Comparison of ENCODE assay signal across 8 cellular contexts in genomic region chr19:10404888-10405808, GRCh38. TPM values are rescaled to one million over a fixed set of nuclear protein-coding genes. Genes with fewer than 3 reads are reported as not detected.
DNase-seq lines count a peak whose midpoint lies in the region; ATAC-seq lines count a peak whose summit lies in the region.

No MANE protein-coding gene starts in this region.

- DNase-seq in activated CD4-positive, alpha-beta T cell treated with anti-CD3 and anti-CD28 coated beads for 36 hours, result peak; percentile 81
- DNase-seq in activated CD4-positive, alpha-beta T cell treated with anti-CD3 and anti-CD28 coated beads for 1 hour, result no peak
- DNase-seq in activated T-helper 1 cell treated with anti-CD3 and anti-CD28 coated beads, Interleukin-12 subunit alpha, Interleukin-12 subunit beta, Interleukin-2, Interleukin-4 antibody, amounts not matched to agents 30 ng/mL and 10 ng/mL and 1 ng/mL, durations not matched to agents 14 hours and 24 hours and 36 hours (ENCODE audit: low spot score), result peak; percentile 47
- DNase-seq in iPS DF 6.9 (ENCODE audit: low read depth, low spot score), result no peak
- no peak for DNase-seq in NCI-H2227 (lab: John Stamatoyannopoulos, UW; ENCODE audit: unreplicated experiment)
- DNase-seq in HK-2 (ENCODE audit: unreplicated experiment), result no peak

- no peaks in the 10 kb centered on the region for H3K9me3 Mint-ChIP-seq in activated CD4-positive, alpha-beta T cell treated with anti-CD3 and anti-CD28 coated beads for 36 hours (ENCODE audit: low read depth)
- no peaks in the 10 kb centered on the region for H3K9me3 Mint-ChIP-seq in activated T-helper 1 cell treated with anti-CD3 and anti-CD28 coated beads, Interleukin-12 subunit alpha, Interleukin-12 subunit beta, Interleukin-2, Interleukin-4 antibody, amounts not matched to agents 30 ng/mL and 10 ng/mL and 1 ng/mL, durations not matched to agents 14 hours and 24 hours and 36 hours

- peaks cover 17% of the 10 kb centered on the region for H3K36me3 Mint-ChIP-seq in activated CD4-positive, alpha-beta T cell treated with anti-CD3 and anti-CD28 coated beads for 36 hours (ENCODE audit: low read depth)
- peaks cover 20% of the 10 kb centered on the region for H3K36me3 Mint-ChIP-seq in activated T-helper 1 cell treated with anti-CD3 and anti-CD28 coated beads, Interleukin-12 subunit alpha, Interleukin-12 subunit beta, Interleukin-2, Interleukin-4 antibody, amounts not matched to agents 30 ng/mL and 10 ng/mL and 1 ng/mL, durations not matched to agents 14 hours and 24 hours and 36 hours (ENCODE audit: low read depth)

- H3K27me3 ChIP-seq in iPS DF 6.9 (ENCODE audit: control insufficient read depth, insufficient read depth, low read length), result 0 out of 2 replicates have a peak, but pooled peaks cover 1% of the 10 kb centered on the region
- no peaks in the 10 kb centered on the region for H3K27me3 ChIP-seq in thymus (ENCODE audit: control insufficient read depth, insufficient read depth)

- H3K27ac Mint-ChIP-seq in activated CD4-positive, alpha-beta T cell treated with anti-CD3 and anti-CD28 coated beads for 36 hours, result peak overlapping the region; percentile 87
- H3K27ac Mint-ChIP-seq in activated T-helper 1 cell treated with anti-CD3 and anti-CD28 coated beads, Interleukin-12 subunit alpha, Interleukin-12 subunit beta, Interleukin-2, Interleukin-4 antibody, amounts not matched to agents 30 ng/mL and 10 ng/mL and 1 ng/mL, durations not matched to agents 14 hours and 24 hours and 36 hours, result peak overlapping the region; percentile 96

- no peaks in the 10 kb centered on the region for H3K27me3 Mint-ChIP-seq in activated CD4-positive, alpha-beta T cell treated with anti-CD3 and anti-CD28 coated beads for 36 hours
- no peaks in the 10 kb centered on the region for H3K27me3 Mint-ChIP-seq in activated T-helper 1 cell treated with anti-CD3 and anti-CD28 coated beads, Interleukin-12 subunit alpha, Interleukin-12 subunit beta, Interleukin-2, Interleukin-4 antibody, amounts not matched to agents 30 ng/mL and 10 ng/mL and 1 ng/mL, durations not matched to agents 14 hours and 24 hours and 36 hours (ENCODE audit: insufficient read depth)

- H3K4me3 ChIP-seq in iPS DF 6.9 (ENCODE audit: low read length) (peak overlapping the region; percentile 98; the same call in 1 of the 2 replicates), thymus (ENCODE audit: low read length) (peak overlapping the region; percentile 84)

- H3K27ac ChIP-seq in iPS DF 6.9 (ENCODE audit: low read length) (no peak overlapping the region), thymus (ENCODE audit: low read depth) (no peak overlapping the region)

- no peaks in the 10 kb centered on the region for H3K36me3 ChIP-seq in iPS DF 6.9 (ENCODE audit: control insufficient read depth, insufficient read depth, low read length)
- H3K36me3 ChIP-seq in thymus (ENCODE audit: control insufficient read depth, insufficient read depth), result no peaks in the 10 kb centered on the region

- no CpG with 5 or more reads among the region's 43 CpGs for WGBS in iPS DF 6.9 (ENCODE audit: insufficient coverage, insufficient read length)
- 6% methylated on average over 43 of the region's 43 CpGs for WGBS in thymus

- intact Hi-C loops in activated CD4-positive, alpha-beta T cell treated with anti-CD3 and anti-CD28 coated beads for 36 hours (cut with DNase I, micrococcal nuclease), result loop anchor here (1.0 to 10.0 kb wide), 4 partner anchors 19 to 690 kb away; partner anchors contain the start of gene ILF3 (in 1 of the 2)
- intact Hi-C loops in activated T-helper 1 cell treated with anti-CD3 and anti-CD28 coated beads, Interleukin-12 subunit alpha, Interleukin-12 subunit beta, Interleukin-2, Interleukin-4 antibody, amounts not matched to agents 30 ng/mL and 10 ng/mL and 1 ng/mL, durations not matched to agents 14 hours and 24 hours and 36 hours (cut with micrococcal nuclease), result loop anchor here (1.0 to 10.0 kb wide), 7 partner anchors 7 to 690 kb away; partner anchors contain the start of genes ILF3 and KRI1

- H3K9me3 ChIP-seq in iPS DF 6.9 (ENCODE audit: control insufficient read depth, insufficient read depth, low read length), result no peaks in the 10 kb centered on the region
- H3K9me3 ChIP-seq in thymus (ENCODE audit: control insufficient read depth), result no peaks in the 10 kb centered on the region

- H3K4me1 ChIP-seq in iPS DF 6.9 (ENCODE audit: control insufficient read depth, insufficient read depth, low read length) (peaks cover 1% of the 10 kb centered on the region; the same call in 1 of the 2 replicates), thymus (ENCODE audit: control insufficient read depth, insufficient read depth, low read length) (peaks cover 29% of the 10 kb centered on the region)

- peaks cover 74% of the 10 kb centered on the region for H3K4me1 Mint-ChIP-seq in activated CD4-positive, alpha-beta T cell treated with anti-CD3 and anti-CD28 coated beads for 36 hours
- H3K4me1 Mint-ChIP-seq in activated T-helper 1 cell treated with anti-CD3 and anti-CD28 coated beads, Interleukin-12 subunit alpha, Interleukin-12 subunit beta, Interleukin-2, Interleukin-4 antibody, amounts not matched to agents 30 ng/mL and 10 ng/mL and 1 ng/mL, durations not matched to agents 14 hours and 24 hours and 36 hours (ENCODE audit: low read depth), result peaks cover 69% of the 10 kb centered on the region

- POLR2A ChIA-PET in activated CD4-positive, alpha-beta T cell treated with anti-CD3 and anti-CD28 coated beads for 36 hours (lab: Charles Lee), result interaction anchor here (0.6 to 1.4 kb wide), 6 partner anchors 11 to 303 kb away, joined by 3 to 7 read pairs (median 4); no protein-coding TSS in a partner anchor

- ATAC-seq in activated CD4-positive, alpha-beta T cell treated with anti-CD3 and anti-CD28 coated beads for 36 hours, result no peak
- no peak for ATAC-seq in GM19351 (IDR thresholded peaks at IDR 0.05; ENCODE audit: unreplicated experiment)

- CTCF ChIA-PET in activated CD4-positive, alpha-beta T cell treated with anti-CD3 and anti-CD28 coated beads for 36 hours (lab: Charles Lee), result interaction anchor here (0.5 to 10.9 kb wide), 15 partner anchors 9 to 909 kb away, joined by 3 to 135 read pairs (median 4); partner anchors contain the start of genes DNM2 and ICAM1

- H3K4me3 Mint-ChIP-seq in activated CD4-positive, alpha-beta T cell treated with anti-CD3 and anti-CD28 coated beads for 36 hours, result peak overlapping the region; percentile 94
- H3K4me3 Mint-ChIP-seq in activated T-helper 1 cell treated with anti-CD3 and anti-CD28 coated beads, Interleukin-12 subunit alpha, Interleukin-12 subunit beta, Interleukin-2, Interleukin-4 antibody, amounts not matched to agents 30 ng/mL and 10 ng/mL and 1 ng/mL, durations not matched to agents 14 hours and 24 hours and 36 hours, result peak overlapping the region; percentile 94

RNA-seq across cellular contexts. Expression of gene CDC37, which starts 1.8 kb away (rescaled TPM):
- total RNA-seq in activated CD4-positive, alpha-beta T cell treated with anti-CD3 and anti-CD28 coated beads for 36 hours, result 100 to 1,000 TPM; 178 to 190 TPM
- total RNA-seq in activated T-helper 1 cell treated with anti-CD3 and anti-CD28 coated beads, Interleukin-12 subunit alpha, Interleukin-12 subunit beta, Interleukin-2, Interleukin-4 antibody, amounts not matched to agents 30 ng/mL and 10 ng/mL and 1 ng/mL, durations not matched to agents 14 hours and 24 hours and 36 hours, result 320 and 326 TPM in 2 replicates
- polyA plus RNA-seq in thymus, result 313 TPM

RNA-seq across cellular contexts. Expression of gene PDE4A, which starts 15.2 kb away (rescaled TPM):
- 1 to 10 TPM; 3.9 to 4.3 TPM for total RNA-seq in activated CD4-positive, alpha-beta T cell treated with anti-CD3 and anti-CD28 coated beads for 36 hours
- 67.7 and 71.1 TPM in 2 replicates for total RNA-seq in activated T-helper 1 cell treated with anti-CD3 and anti-CD28 coated beads, Interleukin-12 subunit alpha, Interleukin-12 subunit beta, Interleukin-2, Interleukin-4 antibody, amounts not matched to agents 30 ng/mL and 10 ng/mL and 1 ng/mL, durations not matched to agents 14 hours and 24 hours and 36 hours
- 4.8 TPM for polyA plus RNA-seq in thymus

RNA-seq across cellular contexts. Expression of gene TYK2, which starts 24.8 kb away (rescaled TPM):
- total RNA-seq in activated CD4-positive, alpha-beta T cell treated with anti-CD3 and anti-CD28 coated beads for 36 hours, result 100 to 1,000 TPM; 151 to 197 TPM
- 268 and 271 TPM in 2 replicates for total RNA-seq in activated T-helper 1 cell treated with anti-CD3 and anti-CD28 coated beads, Interleukin-12 subunit alpha, Interleukin-12 subunit beta, Interleukin-2, Interleukin-4 antibody, amounts not matched to agents 30 ng/mL and 10 ng/mL and 1 ng/mL, durations not matched to agents 14 hours and 24 hours and 36 hours
- polyA plus RNA-seq in thymus, result 291 TPM

Comparison
In these comparisons a context has a peak if more than half of its experiments do, and no peak if none do; other contexts are left out.
1. DNase-seq: peak in activated CD4-positive, alpha-beta T cell treated with anti-CD3 and anti-CD28 coated beads for 36 hours (single experiment) and activated T-helper 1 cell treated with anti-CD3 and anti-CD28 coated beads, Interleukin-12 subunit alpha, Interleukin-12 subunit beta, Interleukin-2, Interleukin-4 antibody, amounts not matched to agents 30 ng/mL and 10 ng/mL and 1 ng/mL, durations not matched to agents 14 hours and 24 hours and 36 hours (single experiment); none in activated CD4-positive, alpha-beta T cell treated with anti-CD3 and anti-CD28 coated beads for 1 hour (single experiment), iPS DF 6.9 (single experiment), NCI-H2227 (single experiment) and HK-2 (single experiment).
2. RNA of gene PDE4A, which starts 15.2 kb away (total RNA-seq): 67.7 to 71.1 TPM in activated T-helper 1 cell treated with anti-CD3 and anti-CD28 coated beads, Interleukin-12 subunit alpha, Interleukin-12 subunit beta, Interleukin-2, Interleukin-4 antibody, amounts not matched to agents 30 ng/mL and 10 ng/mL and 1 ng/mL, durations not matched to agents 14 hours and 24 hours and 36 hours; 3.9 to 4.3 TPM in activated CD4-positive, alpha-beta T cell treated with anti-CD3 and anti-CD28 coated beads for 36 hours; every median in the first group is over 10 times any median in the second.